19 cellular contexts compared by ENCODE assay signal in genomic region chr5:128328479-128328878, GRCh38.
DNase-seq lines count a peak whose midpoint lies in the region; ATAC-seq, FAIRE-seq and TF ChIP-seq lines count a peak whose summit lies in the region.
"Had no signal": no experiment of that assay in that cellular context is flagged by ENCODE, and none has a peak within 500 bp of the region (broad histone marks: within the 10 kb centered on the region; RNA-seq: fewer than 3 reads in every experiment).

No MANE protein-coding gene starts in this region.

- no peaks in the 10 kb centered on the region for H4K20me1 ChIP-seq in astrocyte (ENCODE audit: insufficient read depth, low read length)

- H3K27ac ChIP-seq in A549 (no peak overlapping the region), astrocyte (ENCODE audit: low read depth, low read length) (no peak overlapping the region), heart right ventricle (peak overlapping the region in 2 of 10 donors; percentile 45 to 54), neuronal stem cell (replicated peaks; ENCODE audit: low read length) (peak overlapping the region; percentile 25)
- H3K27ac ChIP-seq: KMS-11 had no signal

- peaks cover 31% of the 10 kb centered on the region for H3K36me3 Mint-ChIP-seq in astrocyte (ENCODE audit: low read depth, unreplicated experiment)

- ATAC-seq in A549 (no peak), heart right ventricle (peak in 5 of 8 donors; percentile 17 to 90 (median 39)), HG02642 (IDR thresholded peaks at IDR 0.05; ENCODE audit: poor library complexity, unreplicated experiment) (no peak)
- ATAC-seq: GM23338 had no signal

- H2AFZ ChIP-seq in astrocyte (ENCODE audit: low read depth, low read length): no peak overlapping the region
- H2AFZ ChIP-seq in neuronal stem cell (ENCODE audit: low read length): no peak overlapping the region
- H2AFZ ChIP-seq: GM23338 had no signal

- H2AK5ac ChIP-seq in neuronal stem cell (ENCODE audit: low read depth, low read length): no peak overlapping the region

- no peak overlapping the region for H3K23ac ChIP-seq in neuronal stem cell (ENCODE audit: low read depth, low read length, poor library complexity)

- no peaks in the 10 kb centered on the region for H3K79me2 ChIP-seq in astrocyte (ENCODE audit: insufficient read depth, low read length)

- H3K27ac Mint-ChIP-seq in astrocyte (ENCODE audit: unreplicated experiment): no peak overlapping the region
- H3K27ac Mint-ChIP-seq: GM23338 had no signal

- TF ChIP-seq EP300 in A549 (IDR thresholded peaks at IDR 0.05): no peak

- no peaks in the 10 kb centered on the region for H3K27me3 ChIP-seq in astrocyte (ENCODE audit: insufficient read depth, low read length)
- H3K27me3 ChIP-seq in heart right ventricle: no peaks in the 10 kb centered on the region
- no peaks in the 10 kb centered on the region for H3K27me3 ChIP-seq in neuronal stem cell (ENCODE audit: control insufficient read depth in 3 of 3, insufficient read depth in 3 of 3, low read depth in 1 of 3, low read length in 3 of 3)
- H3K27me3 ChIP-seq: BE2C had no signal

- no peaks in the 10 kb centered on the region for H3K9me3 Mint-ChIP-seq in astrocyte (ENCODE audit: unreplicated experiment)
- H3K9me3 Mint-ChIP-seq: GM23338 had no signal

- H3K14ac ChIP-seq in neuronal stem cell (ENCODE audit: low read length): no peak overlapping the region

- no peak overlapping the region for H2BK12ac ChIP-seq in neuronal stem cell (ENCODE audit: low read length)

- peaks cover 6% of the 10 kb centered on the region for H3K36me3 ChIP-seq in astrocyte (ENCODE audit: insufficient read depth, low read length)
- H3K36me3 ChIP-seq in heart right ventricle: no peaks in the 10 kb centered on the region
- peaks cover 24 to 88% of the 10 kb centered on the region in 2 donors for H3K36me3 ChIP-seq in neuronal stem cell (replicated peaks in 1 of 2; ENCODE audit: control insufficient read depth in 2 of 2, insufficient read depth in 2 of 2, low read length in 2 of 2)
- H3K36me3 ChIP-seq: BE2C had no signal

- POLR2A ChIA-PET in A549 (lab: Yijun Ruan, JAX): no interaction called here

- no peak for DNase-seq in A549 (ENCODE audit: low read depth in 1 of 2, low spot score in 1 of 2)
- peak; percentile 68 for DNase-seq in astrocyte (ENCODE audit: low read depth)
- DNase-seq in heart right ventricle: no peak
- DNase-seq in neuronal stem cell (ENCODE audit: low spot score): no peak
- DNase-seq in NCI-H2107 (lab: John Stamatoyannopoulos, UW): no peak
- no peak for DNase-seq in GOT3 (lab: John Stamatoyannopoulos, UW)
- DNase-seq: BE2C, EL, GF-D8, HCEC 1CT, IMR-90, NCI-H1105, NCI-H146, NCI-H2029, NCI-H526, SHP77 had no signal

- no peak for TF ChIP-seq POLR2A in A549 (IDR thresholded peaks at IDR 0.05; ENCODE audit: low read length)

- no peaks in the 10 kb centered on the region for H3K27me3 Mint-ChIP-seq in astrocyte (ENCODE audit: low read depth, unreplicated experiment)

- no peaks in the 10 kb centered on the region for H3K9me3 ChIP-seq in A549
- H3K9me3 ChIP-seq in astrocyte (ENCODE audit: insufficient read depth, low read depth, low read length): no peaks in the 10 kb centered on the region
- H3K9me3 ChIP-seq in heart right ventricle: no peaks in the 10 kb centered on the region
- peaks cover 2 to 4% of the 10 kb centered on the region in 2 donors for H3K9me3 ChIP-seq in neuronal stem cell (replicated peaks in 1 of 2; ENCODE audit: control insufficient read depth in 2 of 2, insufficient read depth in 1 of 2, low read depth in 1 of 2, low read length in 2 of 2)
- H3K9me3 ChIP-seq: BE2C had no signal

- H4K8ac ChIP-seq in neuronal stem cell (ENCODE audit: low read depth, low read length): no peak overlapping the region

- CTCF ChIA-PET in A549 (lab: Yijun Ruan, JAX): no interaction called here

- TF ChIP-seq RAD21 in A549 (conservative IDR thresholded peaks at IDR 0.05 in 1 of 2, IDR thresholded peaks at IDR 0.05 in 1 of 2): no peak

- H2BK120ac ChIP-seq in neuronal stem cell (ENCODE audit: low read depth, low read length): no peak overlapping the region

- H3K4me1 ChIP-seq in A549 (no peaks in the 10 kb centered on the region), astrocyte (ENCODE audit: insufficient read depth, low read length) (no peaks in the 10 kb centered on the region), heart right ventricle (peaks cover 0 to 18% (median 5%) of the 10 kb centered on the region in 9 donors), neuronal stem cell (ENCODE audit: control insufficient read depth in 2 of 2, insufficient read depth in 1 of 2, low read depth in 1 of 2, low read length in 2 of 2) (no peaks in the 10 kb centered on the region)
- H3K4me1 ChIP-seq: BE2C had no signal

- 90% methylated on average over 8 of the region's 8 CpGs for WGBS in A549 (ENCODE audit: missing lambda C conversion rate)
- WGBS in heart right ventricle, 2 donors: 31 to 37% methylated on average over 8 of the region's 8 CpGs
- no CpG with 5 or more reads among the region's 8 CpGs for WGBS in neuronal stem cell (ENCODE audit: extremely low coverage in 2 of 2, insufficient read length in 2 of 2, insufficient replicate concordance in 1 of 2), 2 donors

- H4K91ac ChIP-seq in neuronal stem cell (ENCODE audit: low read depth, low read length, poor library complexity): no peak overlapping the region

- TF ChIP-seq CTCF in A549 (IDR thresholded peaks at IDR 0.05): no peak
- TF ChIP-seq CTCF in astrocyte (IDR thresholded peaks at IDR 0.05; ENCODE audit: insufficient read depth, low read depth, low read length): no peak
- TF ChIP-seq CTCF in heart right ventricle (IDR thresholded peaks at IDR 0.05): no peak

- FAIRE-seq in A549 (lab: Jason Lieb, UNC): no peak
- FAIRE-seq in astrocyte (lab: Jason Lieb, UNC): no peak

- H3K4me2 ChIP-seq in A549 (no peak overlapping the region), astrocyte (ENCODE audit: low read length) (no peak overlapping the region), neuronal stem cell (ENCODE audit: insufficient read depth, low read length, poor library complexity, severe bottlenecking) (no peak overlapping the region)
- H3K4me2 ChIP-seq: GM23338, KMS-11 had no signal

- H2BK5ac ChIP-seq in neuronal stem cell (ENCODE audit: low read length): no peak overlapping the region

- no peak overlapping the region for H3K4ac ChIP-seq in neuronal stem cell (ENCODE audit: low read length)

- intact Hi-C loops in heart right ventricle (cut with DNase I): loop anchor here in 1 of 10 donors (5.0 kb wide), 1 partner anchor 599 kb away; no protein-coding TSS in a partner anchor

- no peaks in the 10 kb centered on the region for H3K4me1 Mint-ChIP-seq in astrocyte (ENCODE audit: low read depth, unreplicated experiment)
- H3K4me1 Mint-ChIP-seq: GM23338 had no signal

- no peak overlapping the region for H3K9ac ChIP-seq in astrocyte (ENCODE audit: low read length)
- H3K9ac ChIP-seq in neuronal stem cell (ENCODE audit: low read depth, low read length, poor library complexity): no peak overlapping the region
- H3K9ac ChIP-seq: KMS-11 had no signal

- no peak overlapping the region for H2BK15ac ChIP-seq in neuronal stem cell (ENCODE audit: low read length)

- H3K18ac ChIP-seq in neuronal stem cell (ENCODE audit: low read length): no peak overlapping the region

- H3K4me3 Mint-ChIP-seq in astrocyte (ENCODE audit: unreplicated experiment): no peak overlapping the region
- H3K4me3 Mint-ChIP-seq: GM23338 had no signal

- no peak overlapping the region for H3K4me3 ChIP-seq in A549
- no peak overlapping the region for H3K4me3 ChIP-seq in astrocyte (ENCODE audit: insufficient read depth, low read depth, low read length)
- H3K4me3 ChIP-seq in heart right ventricle: peak overlapping the region in 3 of 10 donors; percentile 12 to 17 (median 12)
- no peak overlapping the region for H3K4me3 ChIP-seq in neuronal stem cell (ENCODE audit: low read length in 2 of 2)
- H3K4me3 ChIP-seq: GM23338 had no signal

- no peaks in the 10 kb centered on the region for H3K79me1 ChIP-seq in neuronal stem cell (ENCODE audit: low read depth, low read length)

TF ChIP-seq in A549, 52 proteins besides CTCF, POLR2A, EP300 and RAD21:
- TF ChIP-seq CEBPB (IDR thresholded peaks at IDR 0.05) (no peak), MAFK (IDR thresholded peaks at IDR 0.05; ENCODE audit: partially characterized antibody) (peak; percentile 26)

Comparison
In these comparisons a context has a peak if more than half of its experiments do, and no peak if none do; other contexts are left out.
1. ATAC-seq: peak in heart right ventricle (5 of 8); none in A549 (0 of 2) and HG02642 (single experiment).